Comparison of ENCODE assay signal across 1 cellular context in the genomic region with DNA sequence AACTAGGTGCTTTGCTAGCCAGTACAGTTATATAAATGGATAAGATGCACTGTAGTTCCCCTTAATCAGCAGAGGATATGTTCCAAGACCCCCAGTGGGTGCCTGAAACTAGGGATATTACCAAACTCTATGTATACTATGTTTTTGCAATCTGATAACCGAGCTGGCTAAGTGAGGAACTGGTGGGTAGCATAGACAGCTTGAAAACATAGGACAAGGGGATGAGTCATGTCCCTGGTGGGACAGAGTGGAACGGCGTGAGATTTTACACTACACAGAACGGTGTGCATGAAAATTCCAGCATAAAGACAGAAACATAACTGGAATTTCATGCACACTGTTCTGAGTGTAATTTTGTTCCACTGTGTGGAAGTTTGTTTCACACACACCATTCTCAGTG.
TF ChIP-seq lines count a peak whose summit lies in the region.

No MANE protein-coding gene starts in this region.

TF ChIP-seq in HEK293, 187 proteins besides CTCF, POLR2A, EP300 and RAD21 (continued from another document):
- no peak for TF ChIP-seq PRDM2 (tag by site-specific recombination; IDR thresholded peaks at IDR 0.05; ENCODE audit: borderline replicate concordance)
- TF ChIP-seq ZFHX2 (tag by site-specific recombination; conservative IDR thresholded peaks at IDR 0.05), result no peak
